19 cellular contexts compared by ENCODE assay signal in genomic region chr5:9507974-9508373, GRCh38. TPM values are rescaled to one million over a fixed set of nuclear protein-coding genes. Genes with fewer than 3 reads are reported as not detected.
A peak's percentile ranks its signal among the peaks of the same experiment; 100 is the strongest.
DNase-seq lines count a peak whose midpoint lies in the region; ATAC-seq and TF ChIP-seq lines count a peak whose summit lies in the region.
"Had no signal": no experiment of that assay in that cellular context is flagged by ENCODE, and none has a peak within 500 bp of the region (broad histone marks: within the 10 kb centered on the region; RNA-seq: fewer than 3 reads in every experiment).

No MANE protein-coding gene starts in this region.

- H3K27me3 ChIP-seq in effector memory CD4-positive, alpha-beta T cell (replicated peaks; ENCODE audit: control insufficient read depth, insufficient read depth, low read length, poor library complexity, severe bottlenecking), result no peaks in the 10 kb centered on the region
- H3K27me3 ChIP-seq: neural progenitor cell, tibial nerve had no signal

- in situ Hi-C loops in astrocyte of the cerebellum (cut with HindIII; ENCODE audit: low sequenced_read_pairs), result no loop called here

- no peaks in the 10 kb centered on the region for H3K9me3 ChIP-seq in effector memory CD4-positive, alpha-beta T cell (ENCODE audit: control insufficient read depth, low read length)
- H3K9me3 ChIP-seq: tibial nerve had no signal

- H3K36me3 ChIP-seq in effector memory CD4-positive, alpha-beta T cell (ENCODE audit: control insufficient read depth, insufficient read depth, low read length), result no peaks in the 10 kb centered on the region
- H3K36me3 ChIP-seq: neural progenitor cell, tibial nerve had no signal

- H3K27me3 Mint-ChIP-seq in activated T-cell treated with anti-CD3 and anti-CD28 coated beads, Interleukin-2, amount 50 U/mL, for 24 hours, result no peaks in the 10 kb centered on the region
- H3K27me3 Mint-ChIP-seq: memory B cell had no signal

- POLR2A ChIA-PET in GM10248 (lab: Yijun Ruan, JAX), result interaction anchor here (0.7 kb wide), 1 partner anchor 206 kb away, joined by 3 read pairs; no protein-coding TSS in a partner anchor

- H3K4me1 ChIP-seq in effector memory CD4-positive, alpha-beta T cell (ENCODE audit: control insufficient read depth, insufficient read depth, low read length, poor library complexity, severe bottlenecking), result no peaks in the 10 kb centered on the region
- H3K4me1 ChIP-seq: neural progenitor cell had no signal

- no peak for ATAC-seq in GM18861 (IDR thresholded peaks at IDR 0.05; ENCODE audit: unreplicated experiment)
- ATAC-seq: activated CD8-positive, alpha-beta T cell treated with anti-CD3 and anti-CD28 coated beads, Interleukin-2, amount 10 ng/mL, durations not matched to agents 7 days and 5 days had no signal

- no peak overlapping the region for H3K4me3 ChIP-seq in astrocyte of the cerebellum (ENCODE audit: low read depth, low read length)
- H3K4me3 ChIP-seq in effector memory CD4-positive, alpha-beta T cell (ENCODE audit: insufficient read depth, low read depth, low read length, poor library complexity, severe bottlenecking), result no peak overlapping the region
- H3K4me3 ChIP-seq: neural progenitor cell, tibial nerve had no signal

- H3K27ac Mint-ChIP-seq in activated T-cell treated with anti-CD3 and anti-CD28 coated beads, Interleukin-2, amount 50 U/mL, for 24 hours, result no peak overlapping the region
- H3K27ac Mint-ChIP-seq: activated CD8-positive, alpha-beta T cell treated with anti-CD3 and anti-CD28 coated beads, Interleukin-2, amount 10 ng/mL, durations not matched to agents 7 days and 5 days; memory B cell; neural progenitor cell had no signal

- peaks cover 3% of the 10 kb centered on the region for H3K9me3 Mint-ChIP-seq in activated T-cell treated with anti-CD3 and anti-CD28 coated beads, Interleukin-2, amount 50 U/mL, for 24 hours
- H3K9me3 Mint-ChIP-seq: neural progenitor cell had no signal

- DNase-seq in A172 (ENCODE audit: low spot score) (peak; percentile 70), GM04504 (ENCODE audit: low read depth) (peak; percentile 64), astrocyte of the cerebellum (ENCODE audit: low read depth) (peak; percentile 35), iris pigment epithelial cell (ENCODE audit: low read depth) (peak; percentile 87), GM10248 (ENCODE audit: extremely low spot score) (no peak)
- DNase-seq in effector memory CD4-positive, alpha-beta T cell, result no peak
- DNase-seq in activated T-cell treated with anti-CD3 and anti-CD28 coated beads, Interleukin-2, amount 50 U/mL, for 24 hours, result no peak
- DNase-seq: activated CD4-positive, CD25-positive, alpha-beta regulatory T cell; activated CD8-positive, alpha-beta T cell treated with anti-CD3 and anti-CD28 coated beads, Interleukin-2, amount 10 ng/mL, durations not matched to agents 7 days and 5 days; NCI-H1048; NCI-H2081 treated with DMSO at 0.1 percent for 48 hours; NCI-H524; retina; SIG-M5; stimulated activated naive CD4-positive, alpha-beta T cell had no signal

- CTCF ChIA-PET in GM10248 (lab: Yijun Ruan, JAX), result no interaction called here

- TF ChIP-seq CTCF in astrocyte of the cerebellum (IDR thresholded peaks at IDR 0.05; ENCODE audit: low read depth, low read length, missing control alignments) (no peak), GM10248 (IDR thresholded peaks at IDR 0.05; ENCODE audit: control extremely low read depth, extremely low read depth, low read depth, missing control alignments) (no peak)

- no peaks in the 10 kb centered on the region for H3K36me3 Mint-ChIP-seq in activated T-cell treated with anti-CD3 and anti-CD28 coated beads, Interleukin-2, amount 50 U/mL, for 24 hours (ENCODE audit: low read depth)
- H3K36me3 Mint-ChIP-seq: memory B cell had no signal

- no peak overlapping the region for H3K27ac ChIP-seq in effector memory CD4-positive, alpha-beta T cell (ENCODE audit: insufficient read depth, low read length, poor library complexity, severe bottlenecking)
- H3K27ac ChIP-seq: neural progenitor cell, tibial nerve had no signal

- H3K4me1 Mint-ChIP-seq in activated T-cell treated with anti-CD3 and anti-CD28 coated beads, Interleukin-2, amount 50 U/mL, for 24 hours (ENCODE audit: low read depth), result no peaks in the 10 kb centered on the region
- H3K4me1 Mint-ChIP-seq: memory B cell, neural progenitor cell had no signal

- no peak overlapping the region for H3K4me3 Mint-ChIP-seq in activated T-cell treated with anti-CD3 and anti-CD28 coated beads, Interleukin-2, amount 50 U/mL, for 24 hours
- H3K4me3 Mint-ChIP-seq: activated CD8-positive, alpha-beta T cell treated with anti-CD3 and anti-CD28 coated beads, Interleukin-2, amount 10 ng/mL, durations not matched to agents 7 days and 5 days; memory B cell; neural progenitor cell had no signal

RNA-seq across cellular contexts. Expression of gene SEMA5A, which starts 37.9 kb away (rescaled TPM):
- total RNA-seq in A172 (2014; rRNA removed; shearing (Covaris generic)), result 9.3 and 12.0 TPM in 2 replicates
- total RNA-seq: activated CD8-positive, alpha-beta T cell treated with anti-CD3 and anti-CD28 coated beads, Interleukin-2, amount 10 ng/mL, durations not matched to agents 7 days and 5 days had no signal

Comparison
In these comparisons a context has a peak if more than half of its experiments do, and no peak if none do; other contexts are left out.
1. DNase-seq: peak in A172 (single experiment), GM04504 (single experiment), astrocyte of the cerebellum (single experiment) and iris pigment epithelial cell (single experiment); none in effector memory CD4-positive, alpha-beta T cell (0 of 3), activated T-cell treated with anti-CD3 and anti-CD28 coated beads, Interleukin-2, amount 50 U/mL, for 24 hours (single experiment) and GM10248 (single experiment).